30 cellular contexts compared by ENCODE assay signal in genomic region chr9:111449705-111450104, GRCh38.
"Had no signal": no experiment of that assay in that cellular context is flagged by ENCODE, and none has a peak within 500 bp of the region (broad histone marks: within the 10 kb centered on the region; RNA-seq: fewer than 3 reads in every experiment).

No MANE protein-coding gene starts in this region.

- H3K27me3 Mint-ChIP-seq: activated CD4-positive, alpha-beta T cell treated with anti-CD3 and anti-CD28 coated beads for 36 hours; activated CD8-positive, alpha-beta memory T cell treated with anti-CD3 and anti-CD28 coated beads, Interleukin-2, amount 10 ng/mL, durations not matched to agents 7 days and 5 days; activated naive CD4-positive, alpha-beta T cell treated with anti-CD3 and anti-CD28 coated beads, Interleukin-2, amount 10 ng/mL, durations not matched to agents 7 days and 5 days; activated naive CD8-positive, alpha-beta T cell treated with anti-CD3 and anti-CD28 coated beads, Interleukin-2, amount 10 ng/mL, durations not matched to agents 7 days and 5 days; dendritic cell treated with granulocyte-macrophage colony-stimulating factor and Interleukin-4, amounts not matched to agents 40 ng/mL and 50 ng/mL, for 4 days; naive B cell; stimulated activated memory B cell treated with anti-CD40 and anti-IgM and Interleukin-4, amounts not matched to agents 10 μg/mL and 1 μg/mL and 100 μg/mL, for 72 hours; stimulated activated naive CD8-positive, alpha-beta T cell treated with anti-CD3 and anti-CD28 coated beads, Interleukin-15, amount 100 ng/mL, for 72 hours; T-cell had no signal

- H3K27ac ChIP-seq: ascending aorta, brain microvascular endothelial cell, epithelial cell of prostate, esophagus squamous epithelium, hepatocyte, parathyroid adenoma, upper lobe of left lung had no signal

- H3K4me3 ChIP-seq: ascending aorta, esophagus squamous epithelium, hepatocyte, upper lobe of left lung had no signal

- H3K4me3 Mint-ChIP-seq: activated CD4-positive, alpha-beta T cell treated with anti-CD3 and anti-CD28 coated beads for 36 hours; activated CD8-positive, alpha-beta memory T cell treated with anti-CD3 and anti-CD28 coated beads, Interleukin-2, amount 10 ng/mL, durations not matched to agents 7 days and 5 days; activated CD8-positive, alpha-beta T cell treated with anti-CD3 and anti-CD28 coated beads, Interleukin-2, amount 10 ng/mL, durations not matched to agents 7 days and 5 days; activated naive CD4-positive, alpha-beta T cell treated with anti-CD3 and anti-CD28 coated beads, Interleukin-2, amount 10 ng/mL, durations not matched to agents 7 days and 5 days; activated naive CD8-positive, alpha-beta T cell treated with anti-CD3 and anti-CD28 coated beads, Interleukin-2, amount 10 ng/mL, durations not matched to agents 7 days and 5 days; dendritic cell treated with granulocyte-macrophage colony-stimulating factor and Interleukin-4, amounts not matched to agents 40 ng/mL and 50 ng/mL, for 4 days; naive B cell; neural crest cell; stimulated activated memory B cell treated with anti-CD40 and anti-IgM and Interleukin-4, amounts not matched to agents 10 μg/mL and 1 μg/mL and 100 μg/mL, for 72 hours; stimulated activated naive CD8-positive, alpha-beta T cell treated with anti-CD3 and anti-CD28 coated beads, Interleukin-15, amount 100 ng/mL, for 72 hours; T-cell had no signal

- H3K4me1 ChIP-seq: parathyroid adenoma, upper lobe of left lung had no signal

- H3K27me3 ChIP-seq: ascending aorta, brain microvascular endothelial cell, esophagus squamous epithelium, hepatocyte, upper lobe of left lung had no signal

- H3K27ac Mint-ChIP-seq: activated CD4-positive, alpha-beta T cell treated with anti-CD3 and anti-CD28 coated beads for 36 hours; activated CD8-positive, alpha-beta memory T cell treated with anti-CD3 and anti-CD28 coated beads, Interleukin-2, amount 10 ng/mL, durations not matched to agents 7 days and 5 days; activated CD8-positive, alpha-beta T cell treated with anti-CD3 and anti-CD28 coated beads, Interleukin-2, amount 10 ng/mL, durations not matched to agents 7 days and 5 days; activated naive CD4-positive, alpha-beta T cell treated with anti-CD3 and anti-CD28 coated beads, Interleukin-2, amount 10 ng/mL, durations not matched to agents 7 days and 5 days; activated naive CD8-positive, alpha-beta T cell treated with anti-CD3 and anti-CD28 coated beads, Interleukin-2, amount 10 ng/mL, durations not matched to agents 7 days and 5 days; dendritic cell treated with granulocyte-macrophage colony-stimulating factor and Interleukin-4, amounts not matched to agents 40 ng/mL and 50 ng/mL, for 4 days; stimulated activated memory B cell treated with anti-CD40 and anti-IgM and Interleukin-4, amounts not matched to agents 10 μg/mL and 1 μg/mL and 100 μg/mL, for 72 hours; stimulated activated naive CD8-positive, alpha-beta T cell treated with anti-CD3 and anti-CD28 coated beads, Interleukin-15, amount 100 ng/mL, for 72 hours; T-cell had no signal

- ATAC-seq: activated CD4-positive, alpha-beta T cell treated with anti-CD3 and anti-CD28 coated beads for 36 hours; activated CD8-positive, alpha-beta memory T cell treated with anti-CD3 and anti-CD28 coated beads, Interleukin-2, amount 10 ng/mL, durations not matched to agents 7 days and 5 days; activated CD8-positive, alpha-beta T cell treated with anti-CD3 and anti-CD28 coated beads, Interleukin-2, amount 10 ng/mL, durations not matched to agents 7 days and 5 days; sciatic nerve; stimulated activated memory B cell treated with anti-CD40 and anti-IgM and Interleukin-4, amounts not matched to agents 10 μg/mL and 1 μg/mL and 100 μg/mL, for 72 hours; stimulated activated naive CD8-positive, alpha-beta T cell treated with anti-CD3 and anti-CD28 coated beads, Interleukin-15, amount 100 ng/mL, for 72 hours; T-cell had no signal

- H3K9me3 Mint-ChIP-seq: activated naive CD4-positive, alpha-beta T cell treated with anti-CD3 and anti-CD28 coated beads, Interleukin-2, amount 10 ng/mL, durations not matched to agents 7 days and 5 days; activated naive CD8-positive, alpha-beta T cell treated with anti-CD3 and anti-CD28 coated beads, Interleukin-2, amount 10 ng/mL, durations not matched to agents 7 days and 5 days; dendritic cell treated with granulocyte-macrophage colony-stimulating factor and Interleukin-4, amounts not matched to agents 40 ng/mL and 50 ng/mL, for 4 days; neural crest cell; stimulated activated naive CD8-positive, alpha-beta T cell treated with anti-CD3 and anti-CD28 coated beads, Interleukin-15, amount 100 ng/mL, for 72 hours had no signal

- DNase-seq: activated CD4-positive, alpha-beta T cell treated with anti-CD3 and anti-CD28 coated beads for 36 hours; activated CD4-positive, CD25-positive, alpha-beta regulatory T cell; activated CD8-positive, alpha-beta memory T cell treated with anti-CD3 and anti-CD28 coated beads, Interleukin-2, amount 10 ng/mL, durations not matched to agents 7 days and 5 days; activated CD8-positive, alpha-beta T cell treated with anti-CD3 and anti-CD28 coated beads, Interleukin-2, amount 10 ng/mL, durations not matched to agents 7 days and 5 days; activated effector memory CD4-positive, alpha-beta T cell treated with anti-CD3 and anti-CD28 coated beads, Interleukin-2, amount 50 U/mL, for 16 hours; activated naive CD4-positive, alpha-beta T cell treated with anti-CD3 and anti-CD28 coated beads, Interleukin-2, amount 10 ng/mL, durations not matched to agents 7 days and 5 days; activated naive CD8-positive, alpha-beta T cell treated with anti-CD3 and anti-CD28 coated beads, Interleukin-2, amount 10 ng/mL, durations not matched to agents 7 days and 5 days; brain microvascular endothelial cell; central memory CD4-positive, alpha-beta T cell; effector CD4-positive, alpha-beta T cell; esophagus squamous epithelium; foreskin melanocyte; islet precursor cell; mammary epithelial cell; naive B cell; nucleus accumbens; small intestine; stimulated activated CD4-positive, alpha-beta T cell treated with anti-CD3 and anti-CD28 coated beads, Interleukin-4, amount 100 ng/mL, for 24 hours; stimulated activated naive CD8-positive, alpha-beta T cell treated with anti-CD3 and anti-CD28 coated beads, Interleukin-15, amount 100 ng/mL, for 72 hours; substantia nigra; T-cell; upper lobe of left lung had no signal

- H3K9me3 ChIP-seq: ascending aorta, esophagus squamous epithelium, upper lobe of left lung had no signal

- H3K4me1 Mint-ChIP-seq: activated naive CD4-positive, alpha-beta T cell treated with anti-CD3 and anti-CD28 coated beads, Interleukin-2, amount 10 ng/mL, durations not matched to agents 7 days and 5 days; neural crest cell had no signal
